In the genomic region with DNA sequence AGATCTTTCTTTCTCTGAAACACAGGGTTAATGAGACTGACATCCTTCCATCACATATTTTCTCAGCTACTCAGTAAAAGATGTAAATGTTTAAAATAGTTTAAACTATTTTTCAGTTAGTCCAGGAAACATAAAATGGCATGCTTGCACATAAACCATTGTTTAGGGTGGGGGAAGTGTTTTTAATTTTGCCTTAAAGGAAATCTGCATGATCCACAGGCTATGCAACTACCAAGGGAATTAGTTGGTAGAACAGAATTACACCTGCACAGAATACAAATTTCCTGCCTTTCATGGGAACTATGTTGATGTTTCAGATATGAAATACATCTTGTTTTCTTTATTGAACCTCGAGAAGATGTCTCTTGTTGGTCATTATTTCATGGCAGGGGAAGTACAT, we compare ENCODE assay signal across 1 cellular context.
TF ChIP-seq lines count a peak whose summit lies in the region.

No MANE protein-coding gene starts in this region.

TF ChIP-seq in HepG2, 621 proteins besides CTCF, POLR2A, EP300 and RAD21:
- TF ChIP-seq, protein P1, sequence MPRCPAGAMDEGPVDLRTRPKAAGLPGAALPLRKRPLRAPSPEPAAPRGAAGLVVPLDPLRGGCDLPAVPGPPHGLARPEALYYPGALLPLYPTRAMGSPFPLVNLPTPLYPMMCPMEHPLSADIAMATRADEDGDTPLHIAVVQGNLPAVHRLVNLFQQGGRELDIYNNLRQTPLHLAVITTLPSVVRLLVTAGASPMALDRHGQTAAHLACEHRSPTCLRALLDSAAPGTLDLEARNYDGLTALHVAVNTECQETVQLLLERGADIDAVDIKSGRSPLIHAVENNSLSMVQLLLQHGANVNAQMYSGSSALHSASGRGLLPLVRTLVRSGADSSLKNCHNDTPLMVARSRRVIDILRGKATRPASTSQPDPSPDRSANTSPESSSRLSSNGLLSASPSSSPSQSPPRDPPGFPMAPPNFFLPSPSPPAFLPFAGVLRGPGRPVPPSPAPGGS (CRISPR knock-in tag; IDR thresholded peaks at IDR 0.05), result no peak
